8 cellular contexts compared by ENCODE assay signal in genomic region chr12:92649511-92650227, GRCh38. TPM values are rescaled to one million over a fixed set of nuclear protein-coding genes. Genes with fewer than 3 reads are reported as not detected.
DNase-seq lines count a peak whose midpoint lies in the region; ATAC-seq and TF ChIP-seq lines count a peak whose summit lies in the region.

No MANE protein-coding gene starts in this region.

- peak; percentile 89 for DNase-seq in GM12865 (ENCODE audit: low read depth)
- DNase-seq in NCI-H1105 (lab: John Stamatoyannopoulos, UW): peak; percentile 46
- DNase-seq in SW 1271 (lab: John Stamatoyannopoulos, UW): peak; percentile 15 to 57
- DNase-seq in amniotic stem cell (lab: John Stamatoyannopoulos, UW): peak; percentile 77
- peak; percentile 69 for DNase-seq in right atrium auricular region (ENCODE audit: low spot score)
- peak; percentile 71 for DNase-seq in sigmoid colon
- no peak for DNase-seq in posterior vena cava (ENCODE audit: low spot score)

- H3K9me3 ChIP-seq in right atrium auricular region (no peaks in the 10 kb centered on the region), sigmoid colon (peaks cover 0 to 3% (median 0%) of the 10 kb centered on the region in 4 donors)

- 33 to 52% methylated on average over 11 of the region's 11 CpGs for WGBS in sigmoid colon, 2 donors

- no peaks in the 10 kb centered on the region for H3K27me3 ChIP-seq in right atrium auricular region
- H3K27me3 ChIP-seq in sigmoid colon: no peaks in the 10 kb centered on the region

- H3K4me3 ChIP-seq in GM12865 (ENCODE audit: low read depth, low read length) (no peak overlapping the region), right atrium auricular region (no peak overlapping the region), sigmoid colon (no peak overlapping the region)

- intact Hi-C loops in sigmoid colon (cut with DNase I) (loop anchor here (1.0 to 5.0 kb wide), 2 partner anchors 1267 to 1288 kb away; no protein-coding TSS in a partner anchor), posterior vena cava (cut with DNase I) (no loop called here)

- no peaks in the 10 kb centered on the region for H3K36me3 ChIP-seq in right atrium auricular region
- H3K36me3 ChIP-seq in sigmoid colon: no peaks in the 10 kb centered on the region

- no peak for TF ChIP-seq POLR2A in sigmoid colon (IDR thresholded peaks at IDR 0.05)

- peak; percentile 89 for ATAC-seq in HG02588 (IDR thresholded peaks at IDR 0.05; ENCODE audit: unreplicated experiment)

- no peak for TF ChIP-seq EP300 in sigmoid colon (IDR thresholded peaks at IDR 0.05)

- TF ChIP-seq CTCF in GM12865 (IDR thresholded peaks at IDR 0.05; ENCODE audit: insufficient read depth, low read depth, low read length, missing control alignments) (peak; percentile 69), right atrium auricular region (IDR thresholded peaks at IDR 0.05) (peak; percentile 39 to 79), sigmoid colon (IDR thresholded peaks at IDR 0.05) (peak; percentile 53 to 66 (median 64))

- H3K4me1 ChIP-seq in right atrium auricular region (peaks cover 0 to 5% of the 10 kb centered on the region in 2 donors), sigmoid colon (peaks cover 0 to 5% (median 0%) of the 10 kb centered on the region in 4 donors)

- H3K27ac ChIP-seq in right atrium auricular region (no peak overlapping the region), sigmoid colon (no peak overlapping the region)

RNA-seq across cellular contexts. Expression of gene PLEKHG7, which starts 53.1 kb away (rescaled TPM):
- total RNA-seq in right atrium auricular region: not detected
- under 1 TPM in 1 of 4 donors, not detected in 3; 0.41 TPM for total RNA-seq in sigmoid colon
- under 1 TPM; 0.23 to 0.71 (median 0.60) TPM for polyA plus RNA-seq in sigmoid colon
- not detected for total RNA-seq in posterior vena cava
